1 cellular context compared by ENCODE assay signal in the genomic region with DNA sequence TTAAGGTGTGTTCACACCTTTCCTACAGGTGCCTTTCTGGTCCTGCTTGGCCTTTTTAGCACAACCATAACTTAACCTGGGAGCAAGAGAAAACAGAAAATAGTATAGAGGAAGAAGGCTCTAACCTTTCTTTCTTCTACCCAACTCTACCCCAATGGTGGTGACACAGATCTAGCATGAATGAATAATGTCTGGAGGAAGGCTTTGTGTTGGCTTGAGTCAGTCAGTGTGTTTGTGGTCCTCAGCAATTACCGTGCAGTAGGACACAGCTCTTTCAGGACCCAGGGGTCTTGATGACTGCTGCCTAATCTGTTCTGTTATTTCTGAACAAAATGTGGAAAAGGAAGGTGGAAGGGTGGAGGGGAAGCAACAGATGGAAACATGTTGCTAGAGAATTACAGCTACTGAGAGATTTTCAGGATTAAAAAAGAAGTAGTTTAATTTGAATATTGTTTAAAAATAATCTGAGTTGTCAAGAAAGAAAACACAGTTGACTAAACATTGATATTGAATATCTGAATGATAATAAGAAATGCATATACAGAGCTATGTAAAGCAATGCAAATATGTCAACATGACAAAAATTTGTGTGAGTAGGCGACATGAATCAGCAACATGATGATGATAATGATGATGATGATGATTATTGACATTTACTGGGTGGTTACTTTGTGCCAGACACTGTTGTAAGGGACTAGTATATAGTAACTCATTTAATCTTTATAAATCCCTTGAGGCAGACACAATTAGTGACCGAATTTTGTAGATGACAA.
TF ChIP-seq lines count a peak whose summit lies in the region.

No MANE protein-coding gene starts in this region.

TF ChIP-seq in K562, 482 proteins besides CTCF, POLR2A, EP300 and RAD21:
- TF ChIP-seq, protein P1, sequence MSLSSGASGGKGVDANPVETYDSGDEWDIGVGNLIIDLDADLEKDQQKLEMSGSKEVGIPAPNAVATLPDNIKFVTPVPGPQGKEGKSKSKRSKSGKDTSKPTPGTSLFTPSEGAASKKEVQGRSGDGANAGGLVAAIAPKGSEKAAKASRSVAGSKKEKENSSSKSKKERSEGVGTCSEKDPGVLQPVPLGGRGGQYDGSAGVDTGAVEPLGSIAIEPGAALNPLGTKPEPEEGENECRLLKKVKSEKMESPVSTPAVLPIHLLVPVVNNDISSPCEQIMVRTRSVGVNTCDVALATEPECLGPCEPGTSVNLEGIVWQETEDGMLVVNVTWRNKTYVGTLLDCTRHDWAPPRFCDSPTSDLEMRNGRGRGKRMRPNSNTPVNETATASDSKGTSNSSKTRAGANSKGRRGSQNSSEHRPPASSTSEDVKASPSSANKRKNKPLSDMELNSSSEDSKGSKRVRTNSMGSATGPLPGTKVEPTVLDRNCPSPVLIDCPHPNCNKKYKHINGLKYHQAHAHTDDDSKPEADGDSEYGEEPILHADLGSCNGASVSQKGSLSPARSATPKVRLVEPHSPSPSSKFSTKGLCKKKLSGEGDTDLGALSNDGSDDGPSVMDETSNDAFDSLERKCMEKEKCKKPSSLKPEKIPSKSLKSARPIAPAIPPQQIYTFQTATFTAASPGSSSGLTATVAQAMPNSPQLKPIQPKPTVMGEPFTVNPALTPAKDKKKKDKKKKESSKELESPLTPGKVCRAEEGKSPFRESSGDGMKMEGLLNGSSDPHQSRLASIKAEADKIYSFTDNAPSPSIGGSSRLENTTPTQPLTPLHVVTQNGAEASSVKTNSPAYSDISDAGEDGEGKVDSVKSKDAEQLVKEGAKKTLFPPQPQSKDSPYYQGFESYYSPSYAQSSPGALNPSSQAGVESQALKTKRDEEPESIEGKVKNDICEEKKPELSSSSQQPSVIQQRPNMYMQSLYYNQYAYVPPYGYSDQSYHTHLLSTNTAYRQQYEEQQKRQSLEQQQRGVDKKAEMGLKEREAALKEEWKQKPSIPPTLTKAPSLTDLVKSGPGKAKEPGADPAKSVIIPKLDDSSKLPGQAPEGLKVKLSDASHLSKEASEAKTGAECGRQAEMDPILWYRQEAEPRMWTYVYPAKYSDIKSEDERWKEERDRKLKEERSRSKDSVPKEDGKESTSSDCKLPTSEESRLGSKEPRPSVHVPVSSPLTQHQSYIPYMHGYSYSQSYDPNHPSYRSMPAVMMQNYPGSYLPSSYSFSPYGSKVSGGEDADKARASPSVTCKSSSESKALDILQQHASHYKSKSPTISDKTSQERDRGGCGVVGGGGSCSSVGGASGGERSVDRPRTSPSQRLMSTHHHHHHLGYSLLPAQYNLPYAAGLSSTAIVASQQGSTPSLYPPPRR (CRISPR knock-in tag; IDR thresholded peaks at IDR 0.05; ENCODE audit: borderline replicate concordance), result no peak
- TF ChIP-seq TEAD2 (tag; IDR thresholded peaks at IDR 0.05) (no peak), MAFG (tag; conservative IDR thresholded peaks at IDR 0.05) (0 out of 2 replicates have a peak, but pooled peaks have one; percentile 21), C11orf30 (IDR thresholded peaks at IDR 0.05; ENCODE audit: low read depth) (peak; percentile 36; the same call in 1 of the 2 replicates), ZNF316 (IDR thresholded peaks at IDR 0.05) (peak; percentile 76)
